ENCODE assay signal across 29 cellular contexts in genomic region chr3:9412293-9412692, GRCh38. TPM values are rescaled to one million over a fixed set of nuclear protein-coding genes. Genes with fewer than 3 reads are reported as not detected.
DNase-seq lines count a peak whose midpoint lies in the region; ATAC-seq and TF ChIP-seq lines count a peak whose summit lies in the region.
"Had no signal": no experiment of that assay in that cellular context is flagged by ENCODE, and none has a peak within 500 bp of the region (broad histone marks: within the 10 kb centered on the region; RNA-seq: fewer than 3 reads in every experiment).

No MANE protein-coding gene starts in this region.

- H3K27me3 Mint-ChIP-seq in activated T-cell treated with anti-CD3 and anti-CD28 coated beads, Interleukin-2, amount 50 U/mL, for 24 hours: no peaks in the 10 kb centered on the region
- no peaks in the 10 kb centered on the region for H3K27me3 Mint-ChIP-seq in activated T-cell treated with anti-CD3 and anti-CD28 coated beads, Interleukin-2, amount 50 U/mL, for 4 hours (ENCODE audit: low read depth)
- H3K27me3 Mint-ChIP-seq in IgD-negative memory B cell (no peaks in the 10 kb centered on the region), endodermal cell (ENCODE audit: insufficient read depth) (no peaks in the 10 kb centered on the region)
- H3K27me3 Mint-ChIP-seq: activated naive CD8-positive, alpha-beta T cell treated with anti-CD3 and anti-CD28 coated beads for 36 hours; stimulated activated naive B cell treated with anti-CD40 and anti-IgM and Interleukin-4, amounts not matched to agents 10 μg/mL and 1 μg/mL and 100 μg/mL, for 72 hours had no signal

- no peak for DNase-seq in activated T-cell treated with anti-CD3 and anti-CD28 coated beads, Interleukin-2, amount 50 U/mL, for 24 hours
- no peak for DNase-seq in activated T-cell treated with anti-CD3 and anti-CD28 coated beads, Interleukin-2, amount 50 U/mL, for 4 hours
- DNase-seq in endodermal cell (no peak), sciatic nerve (ENCODE audit: low spot score) (no peak), DMS53 treated with DMSO at 0.1 percent for 48 hours (lab: John Stamatoyannopoulos, UW; ENCODE audit: unreplicated experiment) (no peak), aorta (no peak)
- DNase-seq: 8988T; activated CD4-positive, alpha-beta T cell treated with anti-CD3 and anti-CD28 coated beads, Interleukin-2, amount 50 U/mL, for 4 hours; activated CD4-positive, CD25-positive, alpha-beta regulatory T cell; activated CD8-positive, alpha-beta memory T cell treated with anti-CD3 and anti-CD28 coated beads, Interleukin-2, amount 50 U/mL, for 4 hours; activated naive CD8-positive, alpha-beta T cell treated with anti-CD3 and anti-CD28 coated beads for 36 hours; COR-L47; DMS79; GF-D8; kidney; midbrain; NCI-H1417 treated with DMSO at 0.1 percent for 48 hours; NCI-H2081 treated with DMSO at 0.1 percent for 48 hours; NCI-H446; NCI-H82; right cardiac atrium; SJCRH30; stimulated activated naive B cell treated with anti-CD40 and anti-IgM and Interleukin-4, amounts not matched to agents 10 μg/mL and 1 μg/mL and 100 μg/mL, for 72 hours had no signal

- H3K4me1 Mint-ChIP-seq in activated T-cell treated with anti-CD3 and anti-CD28 coated beads, Interleukin-2, amount 50 U/mL, for 24 hours (ENCODE audit: low read depth): peaks cover 67% of the 10 kb centered on the region
- peaks cover 58% of the 10 kb centered on the region for H3K4me1 Mint-ChIP-seq in activated T-cell treated with anti-CD3 and anti-CD28 coated beads, Interleukin-2, amount 50 U/mL, for 4 hours (ENCODE audit: low read depth)
- H3K4me1 Mint-ChIP-seq in IgD-negative memory B cell (peaks cover 32 to 48% (median 40%) of the 10 kb centered on the region in 3 donors), endodermal cell (peaks cover 4% of the 10 kb centered on the region)

- H3K36me3 Mint-ChIP-seq in activated T-cell treated with anti-CD3 and anti-CD28 coated beads, Interleukin-2, amount 50 U/mL, for 24 hours (ENCODE audit: low read depth): peaks cover 54% of the 10 kb centered on the region
- peaks cover 18% of the 10 kb centered on the region for H3K36me3 Mint-ChIP-seq in activated T-cell treated with anti-CD3 and anti-CD28 coated beads, Interleukin-2, amount 50 U/mL, for 4 hours (ENCODE audit: insufficient read depth)
- H3K36me3 Mint-ChIP-seq in IgD-negative memory B cell: peaks cover 4% of the 10 kb centered on the region
- H3K36me3 Mint-ChIP-seq in endodermal cell (ENCODE audit: low read depth): peaks cover 36% of the 10 kb centered on the region

- intact Hi-C loops in sciatic nerve (cut with DNase I): no loop called here
- intact Hi-C loops in aorta (cut with DNase I): no loop called here

- 100% methylated on average over 1 of the region's 1 CpG for WGBS in endodermal cell (ENCODE audit: insufficient coverage in 1 of 2, insufficient read length in 1 of 2), 2 experiments
- 56 to 63% methylated on average over 1 of the region's 1 CpG for WGBS in aorta, 2 donors

- H3K4me1 ChIP-seq in endodermal cell (ENCODE audit: control insufficient read depth, insufficient read depth, low read length) (no peaks in the 10 kb centered on the region), aorta (ENCODE audit: control insufficient read depth in 1 of 2, insufficient read depth in 2 of 2, low read length in 2 of 2) (peaks cover 3 to 10% of the 10 kb centered on the region in 2 donors)

- no peak overlapping the region for H3K9ac ChIP-seq in endodermal cell (ENCODE audit: extremely low read depth, low read length, poor library complexity, severe bottlenecking)
- H3K9ac ChIP-seq: KMS-11 had no signal

- H3K9me3 ChIP-seq in endodermal cell (ENCODE audit: control insufficient read depth, low read length) (peaks cover 12% of the 10 kb centered on the region), aorta (ENCODE audit: control insufficient read depth, low read length) (no peaks in the 10 kb centered on the region)
- H3K9me3 ChIP-seq: HAP-1, SJCRH30, suprapubic skin had no signal

- H3K36me3 ChIP-seq in endodermal cell (ENCODE audit: control insufficient read depth, insufficient read depth, low read length) (peaks cover 29% of the 10 kb centered on the region), aorta (ENCODE audit: control insufficient read depth in 1 of 2, insufficient read depth in 2 of 2, low read length in 1 of 2) (no peaks in the 10 kb centered on the region)
- H3K36me3 ChIP-seq: suprapubic skin had no signal

- H3K27ac Mint-ChIP-seq in activated T-cell treated with anti-CD3 and anti-CD28 coated beads, Interleukin-2, amount 50 U/mL, for 24 hours: peak overlapping the region; percentile 63
- H3K27ac Mint-ChIP-seq in IgD-negative memory B cell (peak overlapping the region; percentile 20 to 32 (median 31)), endodermal cell (peak overlapping the region; percentile 72)
- H3K27ac Mint-ChIP-seq: activated naive CD8-positive, alpha-beta T cell treated with anti-CD3 and anti-CD28 coated beads for 36 hours; stimulated activated naive B cell treated with anti-CD40 and anti-IgM and Interleukin-4, amounts not matched to agents 10 μg/mL and 1 μg/mL and 100 μg/mL, for 72 hours had no signal

- H3K4me3 ChIP-seq in endodermal cell (ENCODE audit: low read length): no peak overlapping the region
- H3K4me3 ChIP-seq in aorta (ENCODE audit: low read length in 2 of 2): no peak overlapping the region
- H3K4me3 ChIP-seq: HAP-1, SJCRH30, suprapubic skin had no signal

- no peaks in the 10 kb centered on the region for H3K27me3 ChIP-seq in endodermal cell (ENCODE audit: control insufficient read depth, insufficient read depth, low read length, poor library complexity, severe bottlenecking)
- no peaks in the 10 kb centered on the region for H3K27me3 ChIP-seq in aorta (ENCODE audit: control insufficient read depth in 1 of 2, insufficient read depth in 2 of 2, low read length in 1 of 2)
- H3K27me3 ChIP-seq: SJCRH30, suprapubic skin had no signal

- no peak for ATAC-seq in activated T-cell treated with anti-CD3 and anti-CD28 coated beads, Interleukin-2, amount 50 U/mL, for 4 hours
- ATAC-seq in sciatic nerve: peak; percentile 20
- no peak for ATAC-seq in aorta (ENCODE audit: low FRiP score)
- no peak for ATAC-seq in HG03175 (IDR thresholded peaks at IDR 0.05; ENCODE audit: unreplicated experiment)
- ATAC-seq: stimulated activated naive B cell treated with anti-CD40 and anti-IgM and Interleukin-4, amounts not matched to agents 10 μg/mL and 1 μg/mL and 100 μg/mL, for 72 hours had no signal

- no peak for TF ChIP-seq CTCF in endodermal cell (conservative IDR thresholded peaks at IDR 0.05)

- no peaks in the 10 kb centered on the region for H3K9me3 Mint-ChIP-seq in activated T-cell treated with anti-CD3 and anti-CD28 coated beads, Interleukin-2, amount 50 U/mL, for 24 hours
- H3K9me3 Mint-ChIP-seq in activated T-cell treated with anti-CD3 and anti-CD28 coated beads, Interleukin-2, amount 50 U/mL, for 4 hours: peaks cover 3% of the 10 kb centered on the region
- H3K9me3 Mint-ChIP-seq in IgD-negative memory B cell: no peaks in the 10 kb centered on the region
- peaks cover 7% of the 10 kb centered on the region for H3K9me3 Mint-ChIP-seq in endodermal cell

- H3K27ac ChIP-seq in endodermal cell (ENCODE audit: low read depth, low read length): no peak overlapping the region
- peak overlapping the region in 1 of 2 donors; percentile 36 for H3K27ac ChIP-seq in aorta (ENCODE audit: low read depth in 1 of 2, low read length in 2 of 2)
- H3K27ac ChIP-seq: epithelial cell of prostate, KMS-11, SJCRH30 had no signal

- H3K4me3 Mint-ChIP-seq in activated T-cell treated with anti-CD3 and anti-CD28 coated beads, Interleukin-2, amount 50 U/mL, for 24 hours: no peak overlapping the region
- H3K4me3 Mint-ChIP-seq in activated T-cell treated with anti-CD3 and anti-CD28 coated beads, Interleukin-2, amount 50 U/mL, for 4 hours: no peak overlapping the region
- peak overlapping the region in 1 of 4 donors; percentile 27 for H3K4me3 Mint-ChIP-seq in IgD-negative memory B cell
- H3K4me3 Mint-ChIP-seq in endodermal cell: no peak overlapping the region
- H3K4me3 Mint-ChIP-seq: activated naive CD8-positive, alpha-beta T cell treated with anti-CD3 and anti-CD28 coated beads for 36 hours; stimulated activated naive B cell treated with anti-CD40 and anti-IgM and Interleukin-4, amounts not matched to agents 10 μg/mL and 1 μg/mL and 100 μg/mL, for 72 hours had no signal

RNA-seq across cellular contexts. Expression of gene SETD5, which starts 14.9 kb away (rescaled TPM):
- total RNA-seq in activated T-cell treated with anti-CD3 and anti-CD28 coated beads, Interleukin-2, amount 50 U/mL, for 4 hours: 10 to 100 TPM; 67.3 to 78.1 (median 71.8) TPM
- polyA plus RNA-seq in IgD-negative memory B cell (57.3 TPM), aorta (10 to 100 TPM; 13.9 to 37.3 TPM)
- total RNA-seq in endodermal cell (100 to 1,000 TPM; 261 to 289 TPM), sciatic nerve (162 TPM), aorta (100 to 1,000 TPM; 148 to 200 TPM)
- polyA plus RNA-seq in endodermal cell (2013, experiment 1 of 2): 232 TPM
- polyA plus RNA-seq in endodermal cell (2013, experiment 2 of 2): 214 TPM

RNA-seq across cellular contexts. Expression of gene THUMPD3, which starts 49.4 kb away (rescaled TPM):
- total RNA-seq in activated T-cell treated with anti-CD3 and anti-CD28 coated beads, Interleukin-2, amount 50 U/mL, for 4 hours: 10 to 100 TPM; 69.0 to 77.4 (median 73.1) TPM
- polyA plus RNA-seq in IgD-negative memory B cell: 17.9 TPM
- total RNA-seq in endodermal cell: 10 to 100 TPM; 55.7 to 61.8 TPM
- polyA plus RNA-seq in endodermal cell (2013, experiment 1 of 2): 58.0 TPM
- polyA plus RNA-seq in endodermal cell (2013, experiment 2 of 2): 62.1 TPM
- 32.2 TPM for total RNA-seq in sciatic nerve
- total RNA-seq in aorta: 10 to 100 TPM; 23.8 to 26.2 TPM
- polyA plus RNA-seq in aorta: 10 to 100 TPM; 16.9 to 22.5 TPM
